8 cellular contexts compared by ENCODE assay signal in the genomic region with DNA sequence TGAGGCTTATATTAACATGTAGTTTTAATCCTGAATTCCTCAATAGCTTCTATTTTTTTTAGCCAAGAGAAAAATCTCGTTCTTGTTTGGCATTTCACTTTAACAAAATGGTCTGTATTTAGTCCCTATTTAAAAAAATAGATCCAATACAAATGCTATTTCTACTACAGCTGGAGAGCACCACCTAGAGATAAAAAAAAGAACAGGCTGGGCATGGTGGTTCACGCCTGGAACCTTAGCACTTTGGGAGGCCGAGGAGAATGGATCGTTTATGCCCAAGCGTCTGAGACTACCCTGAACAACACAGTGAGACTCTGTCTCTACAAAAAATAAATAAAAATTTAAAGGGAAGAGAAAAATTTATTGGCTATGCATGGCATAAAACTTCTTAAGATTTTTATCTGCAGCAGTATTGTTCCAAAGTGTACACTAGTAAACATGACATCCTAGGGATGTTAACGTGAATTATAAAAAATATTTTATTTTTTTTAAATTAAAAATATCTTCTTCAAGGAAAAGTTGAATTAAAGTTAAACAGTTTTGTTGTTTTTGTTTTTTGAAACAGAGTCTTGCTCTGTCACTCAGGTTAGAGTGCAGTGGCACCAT. TPM values are rescaled to one million over a fixed set of nuclear protein-coding genes. Genes with fewer than 3 reads are reported as not detected.
DNase-seq lines count a peak whose midpoint lies in the region; ATAC-seq, FAIRE-seq and TF ChIP-seq lines count a peak whose summit lies in the region.

No MANE protein-coding gene starts in this region.

- H3K4me1 Mint-ChIP-seq in type B pancreatic cell (ENCODE audit: unreplicated experiment), result peaks cover 8% of the 10 kb centered on the region

- ATAC-seq in GM18873 (IDR thresholded peaks at IDR 0.05; ENCODE audit: low FRiP score, unreplicated experiment), result no peak

- peak; percentile 73 for TF ChIP-seq CTCF in AG10803 (conservative IDR thresholded peaks at IDR 0.05; ENCODE audit: low read length)
- peak; percentile 68 for TF ChIP-seq CTCF in type B pancreatic cell (conservative IDR thresholded peaks at IDR 0.05)

- no peaks in the 10 kb centered on the region for H3K9me3 Mint-ChIP-seq in type B pancreatic cell

- DNase-seq in AG10803 (ENCODE audit: low read depth) (peak; percentile 56), GM19239 (ENCODE audit: insufficient read length, low spot score) (no peak), RKO (ENCODE audit: low spot score) (peak; percentile 70), fibroblast of gingiva (ENCODE audit: low read depth) (peak; percentile 53), type B pancreatic cell (ENCODE audit: extremely low spot score, unreplicated experiment) (no peak), C1 segment of cervical spinal cord (lab: John Stamatoyannopoulos, UW) (no peak), NCI-H1048 (lab: John Stamatoyannopoulos, UW) (no peak)

- H3K27me3 Mint-ChIP-seq in type B pancreatic cell, result no peaks in the 10 kb centered on the region

- peak overlapping the region; percentile 55 for H3K27ac Mint-ChIP-seq in type B pancreatic cell

- H3K4me3 Mint-ChIP-seq in type B pancreatic cell, result no peak overlapping the region

- peak; percentile 47 for FAIRE-seq in GM19239 (lab: Jason Lieb, UNC)

- peaks cover 8% of the 10 kb centered on the region for H3K36me3 Mint-ChIP-seq in type B pancreatic cell

- H3K4me3 ChIP-seq in AG10803 (ENCODE audit: low read length), result no peak overlapping the region

RNA-seq across cellular contexts. Expression of a gene that starts 4.4 kb away (rescaled TPM):
- 17.1 and 22.0 TPM in 2 replicates for total RNA-seq in type B pancreatic cell (ENCODE audit: low replicate concordance)

RNA-seq across cellular contexts. Expression of a gene that starts 5.1 kb away (rescaled TPM):
- total RNA-seq in type B pancreatic cell (ENCODE audit: low replicate concordance), result 128 and 129 TPM in 2 replicates

RNA-seq across cellular contexts. Expression of a gene that starts 59.9 kb away (rescaled TPM):
- total RNA-seq in type B pancreatic cell (ENCODE audit: low replicate concordance), result 113 and 128 TPM in 2 replicates

Comparison
In these comparisons a context has a peak if more than half of its experiments do, and no peak if none do; other contexts are left out.
1. DNase-seq: peak in AG10803 (single experiment), RKO (single experiment) and fibroblast of gingiva (single experiment); none in GM19239 (single experiment), type B pancreatic cell (single experiment), C1 segment of cervical spinal cord (0 of 14) and NCI-H1048 (single experiment).